ENCODE assay signal across 8 cellular contexts in genomic region chr12:21527451-21528180, GRCh38. TPM values are rescaled to one million over a fixed set of nuclear protein-coding genes. Genes with fewer than 3 reads are reported as not detected.
A peak's percentile ranks its signal among the peaks of the same experiment; 100 is the strongest.
DNase-seq lines count a peak whose midpoint lies in the region; ATAC-seq and TF ChIP-seq lines count a peak whose summit lies in the region.

No MANE protein-coding gene starts in this region.

- H3K36me3 Mint-ChIP-seq in activated T-helper 1 cell treated with anti-CD3 and anti-CD28 coated beads, Interleukin-12 subunit alpha, Interleukin-12 subunit beta, Interleukin-2, Interleukin-4 antibody, amounts not matched to agents 30 ng/mL and 10 ng/mL and 1 ng/mL, durations not matched to agents 14 hours and 24 hours and 36 hours (ENCODE audit: low read depth), result peaks cover 2% of the 10 kb centered on the region
- H3K36me3 Mint-ChIP-seq in naive thymus-derived CD4-positive, alpha-beta T cell, result peaks cover 0 to 4% (median 0%) of the 10 kb centered on the region in 5 donors
- H3K36me3 Mint-ChIP-seq in stimulated activated naive CD8-positive, alpha-beta T cell treated with anti-CD3 and anti-CD28 coated beads, Interleukin-15, Interleukin-2, amounts not matched to agents 100 ng/mL and 50 ng/mL, for 24 hours (ENCODE audit: low read depth), result no peaks in the 10 kb centered on the region

- H3K9ac ChIP-seq in BLaER1, result peak overlapping the region; percentile 42; the same call in 1 of the 2 replicates

- H3K4me1 Mint-ChIP-seq in activated T-helper 1 cell treated with anti-CD3 and anti-CD28 coated beads, Interleukin-12 subunit alpha, Interleukin-12 subunit beta, Interleukin-2, Interleukin-4 antibody, amounts not matched to agents 30 ng/mL and 10 ng/mL and 1 ng/mL, durations not matched to agents 14 hours and 24 hours and 36 hours (ENCODE audit: low read depth), result peaks cover 5% of the 10 kb centered on the region
- H3K4me1 Mint-ChIP-seq in naive thymus-derived CD4-positive, alpha-beta T cell, result peaks cover 0 to 13% (median 8%) of the 10 kb centered on the region in 7 donors
- peaks cover 11% of the 10 kb centered on the region for H3K4me1 Mint-ChIP-seq in stimulated activated naive CD8-positive, alpha-beta T cell treated with anti-CD3 and anti-CD28 coated beads, Interleukin-15, Interleukin-2, amounts not matched to agents 100 ng/mL and 50 ng/mL, for 24 hours (ENCODE audit: low read depth)

- peaks cover 4% of the 10 kb centered on the region; the same call in 1 of the 2 replicates for H3K9me3 ChIP-seq in BLaER1
- no peaks in the 10 kb centered on the region for H3K9me3 ChIP-seq in naive thymus-derived CD4-positive, alpha-beta T cell (ENCODE audit: control insufficient read depth in 2 of 3, low read length in 3 of 3)

- H3K27ac Mint-ChIP-seq in activated T-helper 1 cell treated with anti-CD3 and anti-CD28 coated beads, Interleukin-12 subunit alpha, Interleukin-12 subunit beta, Interleukin-2, Interleukin-4 antibody, amounts not matched to agents 30 ng/mL and 10 ng/mL and 1 ng/mL, durations not matched to agents 14 hours and 24 hours and 36 hours, result no peak overlapping the region
- no peak overlapping the region for H3K27ac Mint-ChIP-seq in naive thymus-derived CD4-positive, alpha-beta T cell
- no peak overlapping the region for H3K27ac Mint-ChIP-seq in stimulated activated naive CD8-positive, alpha-beta T cell treated with anti-CD3 and anti-CD28 coated beads, Interleukin-15, Interleukin-2, amounts not matched to agents 100 ng/mL and 50 ng/mL, for 24 hours

- TF ChIP-seq CTCF in fibroblast of mammary gland (conservative IDR thresholded peaks at IDR 0.05; ENCODE audit: control insufficient read depth, insufficient read depth, low read depth, low read length), result no peak

- no peak overlapping the region for H3K27ac ChIP-seq in BLaER1
- no peak overlapping the region for H3K27ac ChIP-seq in naive thymus-derived CD4-positive, alpha-beta T cell (ENCODE audit: low read depth, low read length)

- POLR2A ChIA-PET in naive thymus-derived CD4-positive, alpha-beta T cell (lab: Charles Lee), result interaction anchor here (0.7 to 1.6 kb wide), 2 partner anchors 26 to 36 kb away, joined by 4 to 6 read pairs; partner anchors contain the start of genes GOLT1B and RECQL

- H3K4me2 ChIP-seq in BLaER1, result peak overlapping the region; percentile 80

- H4K20me1 ChIP-seq in BLaER1, result no peaks in the 10 kb centered on the region

- H3K27me3 ChIP-seq in BLaER1, result no peaks in the 10 kb centered on the region; the same call in 1 of the 2 replicates
- H3K27me3 ChIP-seq in naive thymus-derived CD4-positive, alpha-beta T cell (ENCODE audit: control insufficient read depth in 2 of 2, insufficient read depth in 2 of 2, low read length in 2 of 2), result no peaks in the 10 kb centered on the region

- peak overlapping the region; percentile 60 for H3K4me3 ChIP-seq in BLaER1
- peak overlapping the region; percentile 63 for H3K4me3 ChIP-seq in fibroblast of mammary gland (ENCODE audit: control insufficient read depth, low read depth, low read length)
- H3K4me3 ChIP-seq in naive thymus-derived CD4-positive, alpha-beta T cell (ENCODE audit: low read length), result peak overlapping the region; percentile 63

- intact Hi-C loops in activated T-helper 1 cell treated with anti-CD3 and anti-CD28 coated beads, Interleukin-12 subunit alpha, Interleukin-12 subunit beta, Interleukin-2, Interleukin-4 antibody, amounts not matched to agents 30 ng/mL and 10 ng/mL and 1 ng/mL, durations not matched to agents 14 hours and 24 hours and 36 hours (cut with micrococcal nuclease), result loop anchor here (1.0 to 5.0 kb wide), 4 partner anchors 17 to 153 kb away; partner anchors contain the start of genes GOLT1B and RECQL
- intact Hi-C loops in naive thymus-derived CD4-positive, alpha-beta T cell (cut with micrococcal nuclease), result loop anchor here (1.0 to 5.0 kb wide), 5 partner anchors 19 to 230 kb away; partner anchors contain the start of genes GOLT1B (in 2 of the 2), RECQL (in 2 of the 2) and LDHB (in 1 of the 2)

- peaks cover 41% of the 10 kb centered on the region for H3K4me1 ChIP-seq in BLaER1
- H3K4me1 ChIP-seq in naive thymus-derived CD4-positive, alpha-beta T cell (ENCODE audit: control insufficient read depth in 2 of 2, insufficient read depth in 2 of 2, low read length in 2 of 2), result peaks cover 0 to 3% of the 10 kb centered on the region in 2 donors

- H3K4me3 Mint-ChIP-seq in activated T-helper 1 cell treated with anti-CD3 and anti-CD28 coated beads, Interleukin-12 subunit alpha, Interleukin-12 subunit beta, Interleukin-2, Interleukin-4 antibody, amounts not matched to agents 30 ng/mL and 10 ng/mL and 1 ng/mL, durations not matched to agents 14 hours and 24 hours and 36 hours, result peak overlapping the region; percentile 86
- peak overlapping the region; percentile 69 to 87 (median 80) for H3K4me3 Mint-ChIP-seq in naive thymus-derived CD4-positive, alpha-beta T cell
- peak overlapping the region; percentile 72 for H3K4me3 Mint-ChIP-seq in stimulated activated naive CD8-positive, alpha-beta T cell treated with anti-CD3 and anti-CD28 coated beads, Interleukin-15, Interleukin-2, amounts not matched to agents 100 ng/mL and 50 ng/mL, for 24 hours

- ATAC-seq in GM19351 (IDR thresholded peaks at IDR 0.05; ENCODE audit: unreplicated experiment) (peak; percentile 81), HG03442 (IDR thresholded peaks at IDR 0.05; ENCODE audit: unreplicated experiment) (peak; percentile 95)
- ATAC-seq in naive thymus-derived CD4-positive, alpha-beta T cell, result peak; percentile 95

- CTCF ChIA-PET in naive thymus-derived CD4-positive, alpha-beta T cell (lab: Charles Lee), result no interaction called here

- peaks cover 9% of the 10 kb centered on the region for H3K9me3 Mint-ChIP-seq in activated T-helper 1 cell treated with anti-CD3 and anti-CD28 coated beads, Interleukin-12 subunit alpha, Interleukin-12 subunit beta, Interleukin-2, Interleukin-4 antibody, amounts not matched to agents 30 ng/mL and 10 ng/mL and 1 ng/mL, durations not matched to agents 14 hours and 24 hours and 36 hours
- peaks cover 0 to 12% (median 4%) of the 10 kb centered on the region in 11 donors for H3K9me3 Mint-ChIP-seq in naive thymus-derived CD4-positive, alpha-beta T cell
- H3K9me3 Mint-ChIP-seq in stimulated activated naive CD8-positive, alpha-beta T cell treated with anti-CD3 and anti-CD28 coated beads, Interleukin-15, Interleukin-2, amounts not matched to agents 100 ng/mL and 50 ng/mL, for 24 hours, result peaks cover 10% of the 10 kb centered on the region

- H3K36me3 ChIP-seq in BLaER1, result no peaks in the 10 kb centered on the region
- no peaks in the 10 kb centered on the region for H3K36me3 ChIP-seq in naive thymus-derived CD4-positive, alpha-beta T cell (ENCODE audit: control insufficient read depth in 2 of 3, insufficient read depth in 3 of 3, low read length in 3 of 3)

- peak; percentile 27 for DNase-seq in NCI-H82 treated with DMSO at 0.1 percent for 48 hours (lab: John Stamatoyannopoulos, UW; ENCODE audit: unreplicated experiment)
- DNase-seq in activated T-helper 1 cell treated with anti-CD3 and anti-CD28 coated beads, Interleukin-12 subunit alpha, Interleukin-12 subunit beta, Interleukin-2, Interleukin-4 antibody, amounts not matched to agents 30 ng/mL and 10 ng/mL and 1 ng/mL, durations not matched to agents 14 hours and 24 hours and 36 hours (ENCODE audit: low spot score), result peak; percentile 51
- peak; percentile 41 for DNase-seq in fibroblast of mammary gland (ENCODE audit: low read depth)
- peak; percentile 33 to 69 (median 61) for DNase-seq in naive thymus-derived CD4-positive, alpha-beta T cell

- peaks cover 27% of the 10 kb centered on the region for H3K27me3 Mint-ChIP-seq in activated T-helper 1 cell treated with anti-CD3 and anti-CD28 coated beads, Interleukin-12 subunit alpha, Interleukin-12 subunit beta, Interleukin-2, Interleukin-4 antibody, amounts not matched to agents 30 ng/mL and 10 ng/mL and 1 ng/mL, durations not matched to agents 14 hours and 24 hours and 36 hours (ENCODE audit: insufficient read depth)
- peaks cover 18 to 54% (median 37%) of the 10 kb centered on the region in 5 donors for H3K27me3 Mint-ChIP-seq in naive thymus-derived CD4-positive, alpha-beta T cell
- H3K27me3 Mint-ChIP-seq in stimulated activated naive CD8-positive, alpha-beta T cell treated with anti-CD3 and anti-CD28 coated beads, Interleukin-15, Interleukin-2, amounts not matched to agents 100 ng/mL and 50 ng/mL, for 24 hours, result peaks cover 45% of the 10 kb centered on the region

RNA-seq across cellular contexts. Expression of gene SPX, which starts 1.5 kb away (rescaled TPM):
- total RNA-seq in activated T-helper 1 cell treated with anti-CD3 and anti-CD28 coated beads, Interleukin-12 subunit alpha, Interleukin-12 subunit beta, Interleukin-2, Interleukin-4 antibody, amounts not matched to agents 30 ng/mL and 10 ng/mL and 1 ng/mL, durations not matched to agents 14 hours and 24 hours and 36 hours, result 0.49 and 1.0 TPM in 2 replicates
- under 1 TPM; 0.16 to 0.69 (median 0.44) TPM for total RNA-seq in naive thymus-derived CD4-positive, alpha-beta T cell
- under 1 TPM in 1 of 2 donors, not detected in 1; 0.54 TPM for polyA plus RNA-seq in naive thymus-derived CD4-positive, alpha-beta T cell

RNA-seq across cellular contexts. Expression of gene GOLT1B, which starts 26.0 kb away (rescaled TPM):
- total RNA-seq in activated T-helper 1 cell treated with anti-CD3 and anti-CD28 coated beads, Interleukin-12 subunit alpha, Interleukin-12 subunit beta, Interleukin-2, Interleukin-4 antibody, amounts not matched to agents 30 ng/mL and 10 ng/mL and 1 ng/mL, durations not matched to agents 14 hours and 24 hours and 36 hours, result 42.6 and 46.5 TPM in 2 replicates
- total RNA-seq in naive thymus-derived CD4-positive, alpha-beta T cell, result 10 to 100 TPM; 25.8 to 42.5 (median 31.7) TPM
- polyA plus RNA-seq in naive thymus-derived CD4-positive, alpha-beta T cell, result 10 to 100 TPM; 20.8 to 21.3 TPM

RNA-seq across cellular contexts. Expression of gene RECQL, which starts 26.2 kb away (rescaled TPM):
- 56.4 and 60.6 TPM in 2 replicates for total RNA-seq in activated T-helper 1 cell treated with anti-CD3 and anti-CD28 coated beads, Interleukin-12 subunit alpha, Interleukin-12 subunit beta, Interleukin-2, Interleukin-4 antibody, amounts not matched to agents 30 ng/mL and 10 ng/mL and 1 ng/mL, durations not matched to agents 14 hours and 24 hours and 36 hours
- total RNA-seq in naive thymus-derived CD4-positive, alpha-beta T cell, result 10 to 100 TPM; 19.4 to 77.7 (median 43.2) TPM
- 10 to 100 TPM; 49.1 to 59.7 TPM for polyA plus RNA-seq in naive thymus-derived CD4-positive, alpha-beta T cell
